Comparison of ENCODE assay signal across 16 cellular contexts in genomic region chr7:783556-784490, GRCh38. TPM values are rescaled to one million over a fixed set of nuclear protein-coding genes. Genes with fewer than 3 reads are reported as not detected.
DNase-seq lines count a peak whose midpoint lies in the region; ATAC-seq lines count a peak whose summit lies in the region.
"Had no signal": no experiment of that assay in that cellular context is flagged by ENCODE, and none has a peak within 500 bp of the region (broad histone marks: within the 10 kb centered on the region; RNA-seq: fewer than 3 reads in every experiment).

No MANE protein-coding gene starts in this region.

- no peak for DNase-seq in activated T-cell treated with anti-CD3 and anti-CD28 coated beads, Interleukin-2, amount 50 U/mL, for 24 hours
- DNase-seq in activated T-cell treated with anti-CD3 and anti-CD28 coated beads for 4 hours, result no peak
- no peak for DNase-seq in T-helper 17 cell
- no peak for DNase-seq in memory B cell (ENCODE audit: low spot score in 2 of 2)
- no peak for DNase-seq in globus pallidus (ENCODE audit: low spot score)
- DNase-seq in NCI-H748 treated with DMSO at 0.1 percent for 48 hours (lab: John Stamatoyannopoulos, UW), result no peak
- DNase-seq in RPMI8226, result no peak
- DNase-seq: ACHN, Calu3, MM.1S, NCI-H1417, NCI-H1694, NCI-H2029 treated with DMSO at 0.1 percent for 48 hours, NCI-H2227 treated with DMSO at 0.1 percent for 48 hours, NCI-H526 treated with DMSO at 0.1 percent for 48 hours had no signal

- no peaks in the 10 kb centered on the region for H3K4me1 Mint-ChIP-seq in activated T-cell treated with anti-CD3 and anti-CD28 coated beads, Interleukin-2, amount 50 U/mL, for 24 hours (ENCODE audit: low read depth)
- peaks cover 2% of the 10 kb centered on the region for H3K4me1 Mint-ChIP-seq in T-helper 17 cell
- peaks cover 4% of the 10 kb centered on the region for H3K4me1 Mint-ChIP-seq in memory B cell
- H3K4me1 Mint-ChIP-seq: IgD-negative memory B cell had no signal

- ATAC-seq in T-helper 17 cell (no peak), memory B cell (ENCODE audit: low read depth) (no peak)

- peak overlapping the region; percentile 67 for H3K27ac Mint-ChIP-seq in activated T-cell treated with anti-CD3 and anti-CD28 coated beads, Interleukin-2, amount 50 U/mL, for 24 hours
- H3K27ac Mint-ChIP-seq in T-helper 17 cell (peak overlapping the region; percentile 56), memory B cell (peak overlapping the region; percentile 37)
- H3K27ac Mint-ChIP-seq: IgD-negative memory B cell had no signal

- H3K9me3 ChIP-seq in T-helper 17 cell (ENCODE audit: control insufficient read depth, low read length, poor library complexity, severe bottlenecking), result no peaks in the 10 kb centered on the region

- H3K4me3 Mint-ChIP-seq in activated T-cell treated with anti-CD3 and anti-CD28 coated beads, Interleukin-2, amount 50 U/mL, for 24 hours, result no peak overlapping the region
- H3K4me3 Mint-ChIP-seq in T-helper 17 cell, result no peak overlapping the region
- H3K4me3 Mint-ChIP-seq in memory B cell, result no peak overlapping the region

- H3K36me3 Mint-ChIP-seq in activated T-cell treated with anti-CD3 and anti-CD28 coated beads, Interleukin-2, amount 50 U/mL, for 24 hours (ENCODE audit: low read depth), result peaks cover 85% of the 10 kb centered on the region
- H3K36me3 Mint-ChIP-seq in T-helper 17 cell (ENCODE audit: low read depth), result peaks cover 5% of the 10 kb centered on the region
- H3K36me3 Mint-ChIP-seq in memory B cell, result peaks cover 19% of the 10 kb centered on the region

- H3K27me3 Mint-ChIP-seq in activated T-cell treated with anti-CD3 and anti-CD28 coated beads, Interleukin-2, amount 50 U/mL, for 24 hours, result no peaks in the 10 kb centered on the region
- H3K27me3 Mint-ChIP-seq in T-helper 17 cell, result no peaks in the 10 kb centered on the region
- H3K27me3 Mint-ChIP-seq in memory B cell, result no peaks in the 10 kb centered on the region
- H3K27me3 Mint-ChIP-seq: IgD-negative memory B cell had no signal

- no peaks in the 10 kb centered on the region for H3K9me3 Mint-ChIP-seq in activated T-cell treated with anti-CD3 and anti-CD28 coated beads, Interleukin-2, amount 50 U/mL, for 24 hours
- peaks cover 1% of the 10 kb centered on the region for H3K9me3 Mint-ChIP-seq in memory B cell

RNA-seq across cellular contexts. Expression of gene SUN1, which starts 48.5 kb away (rescaled TPM):
- total RNA-seq in T-helper 17 cell, result 10 to 100 TPM; 89.7 to 97.5 TPM

RNA-seq across cellular contexts. Expression of gene PRKAR1B, which starts 56.7 kb away (rescaled TPM):
- total RNA-seq in T-helper 17 cell, result 10 to 100 TPM in 1 of 2 donors, 1 to 10 TPM in 1; 10.0 to 22.1 TPM

RNA-seq across cellular contexts. Expression of gene DNAAF5, which starts 57.3 kb away (rescaled TPM):
- 10 to 100 TPM; 10.7 to 13.7 TPM for total RNA-seq in T-helper 17 cell
